In genomic region chr12:84497819-84498218, GRCh38 we compare ENCODE assay signal across 9 cellular contexts.
DNase-seq lines count a peak whose midpoint lies in the region; ATAC-seq and TF ChIP-seq lines count a peak whose summit lies in the region.
"Had no signal": no experiment of that assay in that cellular context is flagged by ENCODE, and none has a peak within 500 bp of the region (broad histone marks: within the 10 kb centered on the region; RNA-seq: fewer than 3 reads in every experiment).

No MANE protein-coding gene starts in this region.

- H3K79me2 ChIP-seq in Karpas-422 (ENCODE audit: low read length) (no peaks in the 10 kb centered on the region), osteoblast (ENCODE audit: insufficient read depth, low read length) (no peaks in the 10 kb centered on the region)

- H3K4me1 ChIP-seq in Karpas-422 (ENCODE audit: low read length) (no peaks in the 10 kb centered on the region), ascending aorta (no peaks in the 10 kb centered on the region), osteoblast (ENCODE audit: insufficient read depth, low read length) (no peaks in the 10 kb centered on the region)

- H3K9ac ChIP-seq in Karpas-422 (ENCODE audit: low read length): no peak overlapping the region

- H3K4me3 ChIP-seq in Karpas-422 (ENCODE audit: low read length) (no peak overlapping the region), ascending aorta (no peak overlapping the region), osteoblast (ENCODE audit: insufficient read depth, low read length) (no peak overlapping the region)

- H4K20me1 ChIP-seq in Karpas-422 (ENCODE audit: insufficient read depth, low read depth, low read length): no peaks in the 10 kb centered on the region
- H4K20me1 ChIP-seq in osteoblast (ENCODE audit: insufficient read depth, low read length): no peaks in the 10 kb centered on the region

- intact Hi-C loops in ascending aorta (cut with DNase I) (no loop called here), Right ventricle myocardium inferior (cut with DNase I) (no loop called here)

- H3K36me3 ChIP-seq in Karpas-422 (ENCODE audit: insufficient read depth, low read length) (no peaks in the 10 kb centered on the region), ascending aorta (no peaks in the 10 kb centered on the region), osteoblast (ENCODE audit: insufficient read depth, low read length) (no peaks in the 10 kb centered on the region)

- DNase-seq in NCI-H345 (lab: John Stamatoyannopoulos, UW): peak; percentile 18
- DNase-seq in NCI-H345 treated with DMSO at 0.1 percent for 48 hours (lab: John Stamatoyannopoulos, UW; ENCODE audit: unreplicated experiment): no peak
- DNase-seq in Karpas-422: peak; percentile 65
- DNase-seq in ascending aorta (ENCODE audit: low spot score in 2 of 2): no peak
- no peak for DNase-seq in osteoblast (ENCODE audit: insufficient read length, low spot score, missing footprints)
- DNase-seq in activated CD4-positive, alpha-beta T cell treated with anti-CD3 and anti-CD28 coated beads, Interleukin-2, amount 50 U/mL, for 4 hours: no peak
- no peak for DNase-seq in Right ventricle myocardium inferior (ENCODE audit: missing footprints)
- DNase-seq: NCI-H1092 had no signal

- H2AFZ ChIP-seq in Karpas-422 (ENCODE audit: low read length) (no peak overlapping the region), osteoblast (ENCODE audit: low read length) (no peak overlapping the region)

- peak in 2 of 3 experiments; percentile 6 to 16 for TF ChIP-seq CTCF in ascending aorta (IDR thresholded peaks at IDR 0.05)
- TF ChIP-seq CTCF in osteoblast (IDR thresholded peaks at IDR 0.05; ENCODE audit: extremely low read depth, low read depth, low read length): peak; percentile 25

- H3K27me3 ChIP-seq in Karpas-422 (ENCODE audit: low read length) (no peaks in the 10 kb centered on the region), ascending aorta (no peaks in the 10 kb centered on the region), osteoblast (ENCODE audit: insufficient read depth, low read length) (no peaks in the 10 kb centered on the region)

- H3K9me2 ChIP-seq in Karpas-422 (replicated peaks; ENCODE audit: insufficient read depth, low read length): no peaks in the 10 kb centered on the region

- no peak overlapping the region for H3K27ac ChIP-seq in Karpas-422 (ENCODE audit: low read length)
- H3K27ac ChIP-seq in ascending aorta: no peak overlapping the region
- H3K27ac ChIP-seq in osteoblast (ENCODE audit: low read depth, low read length): no peak overlapping the region

- H3K9me3 ChIP-seq in Karpas-422 (ENCODE audit: low read length) (no peaks in the 10 kb centered on the region), ascending aorta (no peaks in the 10 kb centered on the region), osteoblast (ENCODE audit: low read depth, low read length) (no peaks in the 10 kb centered on the region)

- no peak overlapping the region for H3K4me2 ChIP-seq in Karpas-422 (ENCODE audit: low read depth, low read length, poor library complexity, severe bottlenecking)
- no peak overlapping the region for H3K4me2 ChIP-seq in osteoblast (ENCODE audit: insufficient read depth, low read length)

- ATAC-seq in HG02571 (IDR thresholded peaks at IDR 0.05; ENCODE audit: unreplicated experiment) (no peak), Right ventricle myocardium inferior (no peak)

Comparison
In these comparisons a context has a peak if more than half of its experiments do, and no peak if none do; other contexts are left out.
1. DNase-seq: peak in NCI-H345 (single experiment) and Karpas-422 (single experiment); none in NCI-H345 treated with DMSO at 0.1 percent for 48 hours (single experiment), ascending aorta (0 of 2), osteoblast (single experiment), activated CD4-positive, alpha-beta T cell treated with anti-CD3 and anti-CD28 coated beads, Interleukin-2, amount 50 U/mL, for 4 hours (0 of 2) and Right ventricle myocardium inferior (single experiment).